14 cellular contexts compared by ENCODE assay signal in the genomic region with DNA sequence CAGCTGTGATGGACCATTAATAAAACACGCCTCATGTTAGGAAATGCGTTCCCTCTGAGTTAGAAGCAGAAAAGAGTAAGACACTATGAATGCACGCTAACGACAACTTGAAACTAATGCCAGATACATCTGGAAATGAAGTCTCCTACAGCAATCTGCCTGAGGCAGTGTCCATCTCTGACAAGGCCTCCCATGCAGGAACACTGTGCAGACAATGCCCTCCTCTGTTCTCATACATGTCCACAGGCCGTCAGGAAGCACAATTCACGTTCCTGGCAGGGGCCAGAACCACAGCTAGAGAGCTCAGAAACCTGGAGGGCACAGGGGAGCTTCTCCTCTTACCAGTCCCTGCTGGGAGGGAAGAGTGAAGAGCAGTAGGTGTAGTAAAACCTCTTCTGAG. TPM values are rescaled to one million over a fixed set of nuclear protein-coding genes. Genes with fewer than 3 reads are reported as not detected.
A peak's percentile ranks its signal among the peaks of the same experiment; 100 is the strongest.
DNase-seq lines count a peak whose midpoint lies in the region; ATAC-seq, FAIRE-seq and TF ChIP-seq lines count a peak whose summit lies in the region.
"Had no signal": no experiment of that assay in that cellular context is flagged by ENCODE, and none has a peak within 500 bp of the region (broad histone marks: within the 10 kb centered on the region; RNA-seq: fewer than 3 reads in every experiment).

No MANE protein-coding gene starts in this region.

- peak overlapping the region; percentile 32 for H3K4me3 Mint-ChIP-seq in endodermal cell
- H3K4me3 Mint-ChIP-seq in activated CD4-positive, alpha-beta memory T cell treated with anti-CD3 and anti-CD28 coated beads for 36 hours = no peak overlapping the region
- H3K4me3 Mint-ChIP-seq: T-helper 1 cell treated with Interleukin-12 subunit alpha and Interleukin-12 subunit beta and Interleukin-4 antibody, amounts not matched to agents 30 μg/mL and 1 μg/mL, for 36 hours had no signal

- H3K36me3 Mint-ChIP-seq in endodermal cell (ENCODE audit: low read depth) = peaks cover 32% of the 10 kb centered on the region
- peaks cover 14% of the 10 kb centered on the region for H3K36me3 Mint-ChIP-seq in activated CD4-positive, alpha-beta memory T cell treated with anti-CD3 and anti-CD28 coated beads for 36 hours

- peak in 3 of 4 donors; percentile 13 to 38 (median 30) for ATAC-seq in pancreas
- ATAC-seq: Panc1 had no signal

- no peak overlapping the region for H3K4me2 ChIP-seq in OCI-LY7 (ENCODE audit: low read length)

- H3K9ac ChIP-seq in endodermal cell (ENCODE audit: extremely low read depth, low read length, poor library complexity, severe bottlenecking) = no peak overlapping the region

- no peaks in the 10 kb centered on the region for H3K9me2 ChIP-seq in OCI-LY7 (ENCODE audit: insufficient read depth, low read length)

- no peak for TF ChIP-seq POLR2A in prostate gland (IDR thresholded peaks at IDR 0.05)

- DNase-seq in C1 segment of cervical spinal cord (lab: John Stamatoyannopoulos, UW) = peak in 8 of 14 donors; percentile 13 to 33 (median 22)
- DNase-seq in OCI-LY7 (ENCODE audit: low spot score) = no peak
- DNase-seq in endodermal cell = no peak
- DNase-seq in pancreas = no peak
- DNase-seq in activated CD4-positive, alpha-beta memory T cell treated with anti-CD3 and anti-CD28 coated beads for 36 hours = no peak
- DNase-seq in activated CD4-positive, alpha-beta T cell treated with anti-CD3 and anti-CD28 coated beads for 48 hours = no peak
- DNase-seq in prostate gland (ENCODE audit: low spot score) = no peak
- no peak for DNase-seq in NCI-H2227 treated with DMSO at 0.1 percent for 48 hours (lab: John Stamatoyannopoulos, UW)
- DNase-seq: activated CD4-positive, alpha-beta T cell treated with anti-CD3 and anti-CD28 coated beads, Interleukin-2, amount 50 U/mL, for 4 hours; activated effector memory CD4-positive, alpha-beta T cell treated with anti-CD3 and anti-CD28 coated beads, Interleukin-2, amount 50 U/mL, for 16 hours; DND-41; NCI-H526 had no signal

- H3K27me3 Mint-ChIP-seq in endodermal cell (ENCODE audit: insufficient read depth) = no peaks in the 10 kb centered on the region
- H3K27me3 Mint-ChIP-seq in activated CD4-positive, alpha-beta memory T cell treated with anti-CD3 and anti-CD28 coated beads for 36 hours = no peaks in the 10 kb centered on the region

- 85 to 94% methylated on average over 6 of the region's 6 CpGs for WGBS in endodermal cell (ENCODE audit: insufficient coverage in 1 of 2, insufficient read length in 1 of 2), 2 experiments
- 77 to 85% methylated on average over 6 of the region's 6 CpGs for WGBS in pancreas, 2 donors
- WGBS in prostate gland = 64% methylated on average over 6 of the region's 6 CpGs

- H3K36me3 ChIP-seq in OCI-LY7 (ENCODE audit: insufficient read depth, low read length) (peaks cover 44% of the 10 kb centered on the region), endodermal cell (ENCODE audit: control insufficient read depth, insufficient read depth, low read length) (peaks cover 45% of the 10 kb centered on the region), pancreas (no peaks in the 10 kb centered on the region), prostate gland (no peaks in the 10 kb centered on the region)

- peak overlapping the region; percentile 95 for H3K27ac Mint-ChIP-seq in endodermal cell
- H3K27ac Mint-ChIP-seq in activated CD4-positive, alpha-beta memory T cell treated with anti-CD3 and anti-CD28 coated beads for 36 hours = no peak overlapping the region
- H3K27ac Mint-ChIP-seq: T-helper 1 cell treated with Interleukin-12 subunit alpha and Interleukin-12 subunit beta and Interleukin-4 antibody, amounts not matched to agents 30 μg/mL and 1 μg/mL, for 36 hours had no signal

- intact Hi-C loops in OCI-LY7 (cut with micrococcal nuclease; ENCODE audit: unreplicated experiment) (no loop called here), pancreas (cut with DNase I) (no loop called here), prostate gland (cut with DNase I) (no loop called here)
- intact Hi-C loops in activated CD4-positive, alpha-beta memory T cell treated with anti-CD3 and anti-CD28 coated beads for 36 hours (cut with micrococcal nuclease) = no loop called here

- H3K27me3 ChIP-seq in endodermal cell (ENCODE audit: control insufficient read depth, insufficient read depth, low read length, poor library complexity, severe bottlenecking) = no peaks in the 10 kb centered on the region
- H3K27me3 ChIP-seq in pancreas = no peaks in the 10 kb centered on the region
- no peaks in the 10 kb centered on the region for H3K27me3 ChIP-seq in prostate gland (replicated peaks; ENCODE audit: insufficient read depth)

- TF ChIP-seq CTCF in OCI-LY7 (conservative IDR thresholded peaks at IDR 0.05; ENCODE audit: low read length) (no peak), endodermal cell (conservative IDR thresholded peaks at IDR 0.05) (no peak), pancreas (IDR thresholded peaks at IDR 0.05) (no peak), prostate gland (IDR thresholded peaks at IDR 0.05) (no peak)

- H2AFZ ChIP-seq in OCI-LY7 (ENCODE audit: low read length) = no peak overlapping the region

- no peak for FAIRE-seq in pancreas (lab: Jason Lieb, UNC)

- H3K9me3 ChIP-seq in OCI-LY7 (ENCODE audit: low read length) = no peaks in the 10 kb centered on the region
- no peaks in the 10 kb centered on the region for H3K9me3 ChIP-seq in endodermal cell (ENCODE audit: control insufficient read depth, low read length)
- no peaks in the 10 kb centered on the region for H3K9me3 ChIP-seq in pancreas
- H3K9me3 ChIP-seq in prostate gland = no peaks in the 10 kb centered on the region

- no peaks in the 10 kb centered on the region for H4K20me1 ChIP-seq in OCI-LY7 (ENCODE audit: insufficient read depth, low read length)

- POLR2A ChIA-PET in OCI-LY7 (lab: Charles Lee) = interaction anchor here (0.6 to 1.1 kb wide), 2 partner anchors 20 to 228 kb away, joined by 3 read pairs; no protein-coding TSS in a partner anchor
- POLR2A ChIA-PET in activated CD4-positive, alpha-beta memory T cell treated with anti-CD3 and anti-CD28 coated beads for 36 hours (lab: Charles Lee) = no interaction called here

- H3K27ac ChIP-seq in OCI-LY7 (ENCODE audit: low read depth, low read length, poor library complexity, severe bottlenecking) (peak overlapping the region; percentile 18), endodermal cell (ENCODE audit: low read depth, low read length) (no peak overlapping the region), pancreas (no peak overlapping the region), prostate gland (no peak overlapping the region)

- peaks cover 50% of the 10 kb centered on the region for H3K4me1 Mint-ChIP-seq in endodermal cell
- peaks cover 44% of the 10 kb centered on the region for H3K4me1 Mint-ChIP-seq in activated CD4-positive, alpha-beta memory T cell treated with anti-CD3 and anti-CD28 coated beads for 36 hours (ENCODE audit: low read depth)

- CTCF ChIA-PET in OCI-LY7 (lab: Charles Lee; ENCODE audit: unreplicated experiment) = interaction anchor here (0.7 kb wide), 1 partner anchor 260 kb away, joined by 3 read pairs; a partner anchor contains a TSS
- CTCF ChIA-PET in activated CD4-positive, alpha-beta memory T cell treated with anti-CD3 and anti-CD28 coated beads for 36 hours (lab: Charles Lee) = interaction anchor here (0.6 to 2.9 kb wide), 4 partner anchors 30 to 272 kb away, joined by 3 to 25 read pairs (median 10); no protein-coding TSS in a partner anchor

- BruUV-seq in OCI-LY7 (replicated peaks; lab: Mats Ljungman, UMichigan) = no TSS peak

- H3K4me1 ChIP-seq in OCI-LY7 (ENCODE audit: insufficient read depth, low read length, poor library complexity, severe bottlenecking) (peaks cover 25% of the 10 kb centered on the region), endodermal cell (ENCODE audit: control insufficient read depth, insufficient read depth, low read length) (peaks cover 23% of the 10 kb centered on the region), pancreas (no peaks in the 10 kb centered on the region), prostate gland (replicated peaks) (peaks cover 5% of the 10 kb centered on the region)

- peaks cover 5% of the 10 kb centered on the region; the same call in 1 of the 2 replicates for H3K79me2 ChIP-seq in OCI-LY7 (ENCODE audit: insufficient read depth, low read depth, low read length)

- H3K4me3 ChIP-seq in OCI-LY7 (ENCODE audit: low read depth, low read length, poor library complexity, severe bottlenecking) (no peak overlapping the region), endodermal cell (ENCODE audit: low read length) (no peak overlapping the region), pancreas (no peak overlapping the region), prostate gland (no peak overlapping the region)

- H3K9me3 Mint-ChIP-seq in endodermal cell = no peaks in the 10 kb centered on the region
- H3K9me3 Mint-ChIP-seq in activated CD4-positive, alpha-beta memory T cell treated with anti-CD3 and anti-CD28 coated beads for 36 hours = no peaks in the 10 kb centered on the region
- H3K9me3 Mint-ChIP-seq: T-helper 1 cell treated with Interleukin-12 subunit alpha and Interleukin-12 subunit beta and Interleukin-4 antibody, amounts not matched to agents 30 μg/mL and 1 μg/mL, for 36 hours had no signal

RNA-seq across cellular contexts. Expression of a gene that starts 41.3 kb away (rescaled TPM):
- 2.4 and 3.0 TPM in 2 replicates for total RNA-seq in OCI-LY7 (2014; rRNA removed; shearing (Covaris generic))
- total RNA-seq in OCI-LY7 (2022) (4.1 and 4.5 TPM in 2 replicates), endodermal cell (10 to 100 TPM in 1 of 2 donors, 1 to 10 TPM in 1; 5.6 to 10.9 TPM), pancreas (1 to 10 TPM in 1 of 6 donors, under 1 TPM in 5; 0.35 to 1.5 (median 0.49) TPM), prostate gland (1 to 10 TPM in 1 of 2 donors, under 1 TPM in 1; 0.73 to 5.2 TPM)
- polyA plus RNA-seq in endodermal cell (2013, experiment 1 of 2) = 1.8 TPM
- polyA plus RNA-seq in endodermal cell (2013, experiment 2 of 2) = 2.5 TPM
- 1 to 10 TPM; 3.5 to 7.3 TPM for polyA plus RNA-seq in pancreas
- 1 to 10 TPM; 1.5 to 1.9 TPM for total RNA-seq in activated CD4-positive, alpha-beta memory T cell treated with anti-CD3 and anti-CD28 coated beads for 36 hours

Comparison
In these comparisons a context has a peak if more than half of its experiments do, and no peak if none do; other contexts are left out.
1. DNase-seq: peak in C1 segment of cervical spinal cord (8 of 14); none in OCI-LY7 (single experiment), endodermal cell (single experiment), pancreas (0 of 6), activated CD4-positive, alpha-beta memory T cell treated with anti-CD3 and anti-CD28 coated beads for 36 hours (single experiment), activated CD4-positive, alpha-beta T cell treated with anti-CD3 and anti-CD28 coated beads for 48 hours (single experiment), prostate gland (single experiment) and NCI-H2227 treated with DMSO at 0.1 percent for 48 hours (single experiment).